ENCODE assay signal across 19 cellular contexts in the genomic region with DNA sequence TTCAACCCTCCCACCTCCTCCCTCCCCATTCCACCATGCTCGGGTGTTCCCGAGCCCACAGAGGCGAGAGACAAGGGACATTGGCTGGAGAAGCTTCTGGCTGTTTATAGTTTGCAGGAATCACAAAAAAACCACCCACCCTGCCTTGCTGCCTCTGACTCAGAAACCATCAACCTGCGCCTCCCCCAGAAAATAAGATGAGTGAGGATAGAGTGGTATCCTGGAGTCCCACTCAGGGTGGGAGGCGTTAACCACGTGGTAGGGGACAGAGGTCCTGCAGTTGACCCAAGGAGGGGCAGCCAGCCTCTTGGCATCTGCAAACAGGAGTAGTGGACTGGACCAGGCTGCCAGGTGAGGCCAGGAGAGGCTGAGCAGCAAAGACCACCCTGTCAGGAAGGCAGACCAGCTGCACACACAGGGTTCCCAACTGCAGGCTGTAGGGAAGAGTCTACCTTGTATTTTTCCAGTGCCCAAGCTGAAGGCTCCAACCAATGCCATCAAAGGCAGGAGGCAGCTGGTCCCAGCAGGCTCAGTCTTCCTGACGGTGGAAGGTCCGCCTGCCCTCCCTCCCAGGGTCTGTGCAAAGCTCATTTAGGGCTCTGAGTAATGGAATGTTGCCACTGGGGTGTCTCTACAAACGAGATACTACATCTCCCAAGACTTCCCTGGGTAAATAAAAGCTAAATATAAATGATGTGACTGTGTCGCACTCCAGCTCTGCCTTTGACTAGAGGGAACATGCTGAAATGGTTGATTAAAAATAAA.
"Had no signal": no experiment of that assay in that cellular context is flagged by ENCODE, and none has a peak within 500 bp of the region (broad histone marks: within the 10 kb centered on the region; RNA-seq: fewer than 3 reads in every experiment).

No MANE protein-coding gene starts in this region.

- DNase-seq: central memory CD4-positive, alpha-beta T cell; esophagus squamous epithelium; foreskin fibroblast; head of caudate nucleus; mammary epithelial cell; mucosa of descending colon; psoas muscle; retina; right lobe of liver; stimulated activated CD4-positive, alpha-beta T cell treated with anti-CD3 and anti-CD28 coated beads, Interleukin-2, amount 100 ng/mL, for 24 hours; stimulated activated CD4-positive, alpha-beta T cell treated with anti-CD3 and anti-CD28 coated beads, Interleukin-4, amount 100 ng/mL, for 4 hours; stimulated activated naive B cell treated with anti-CD40 and anti-IgM and Interleukin-4, amounts not matched to agents 10 μg/mL and 1 μg/mL and 100 μg/mL, for 72 hours; stimulated activated naive CD8-positive, alpha-beta T cell treated with anti-CD3 and anti-CD28 coated beads, Interleukin-15, amount 100 ng/mL, for 72 hours; transverse colon had no signal

- H3K4me3 ChIP-seq: esophagus squamous epithelium, hepatocyte, mucosa of descending colon, psoas muscle, right lobe of liver, thoracic aorta, transverse colon had no signal

- H3K4me2 ChIP-seq: hepatocyte had no signal

- H3K27ac Mint-ChIP-seq: dendritic cell treated with granulocyte-macrophage colony-stimulating factor and Interleukin-4, amounts not matched to agents 40 ng/mL and 50 ng/mL, for 4 days; naive thymus-derived CD8-positive, alpha-beta T cell; stimulated activated naive B cell treated with anti-CD40 and anti-IgM and Interleukin-4, amounts not matched to agents 10 μg/mL and 1 μg/mL and 100 μg/mL, for 72 hours had no signal

- ATAC-seq: left colon; mucosa of descending colon; naive thymus-derived CD8-positive, alpha-beta T cell; psoas muscle; right lobe of liver; stimulated activated naive B cell treated with anti-CD40 and anti-IgM and Interleukin-4, amounts not matched to agents 10 μg/mL and 1 μg/mL and 100 μg/mL, for 72 hours; stimulated activated naive CD8-positive, alpha-beta T cell treated with anti-CD3 and anti-CD28 coated beads, Interleukin-15, amount 100 ng/mL, for 72 hours had no signal

- H3K4me3 Mint-ChIP-seq: dendritic cell treated with granulocyte-macrophage colony-stimulating factor and Interleukin-4, amounts not matched to agents 40 ng/mL and 50 ng/mL, for 4 days; naive thymus-derived CD8-positive, alpha-beta T cell; stimulated activated naive B cell treated with anti-CD40 and anti-IgM and Interleukin-4, amounts not matched to agents 10 μg/mL and 1 μg/mL and 100 μg/mL, for 72 hours; stimulated activated naive CD8-positive, alpha-beta T cell treated with anti-CD3 and anti-CD28 coated beads, Interleukin-15, amount 100 ng/mL, for 72 hours had no signal

- H3K27ac ChIP-seq: esophagus squamous epithelium, hepatocyte, psoas muscle, right lobe of liver, thoracic aorta, transverse colon had no signal

- H3K4me1 Mint-ChIP-seq: naive thymus-derived CD8-positive, alpha-beta T cell; stimulated activated naive B cell treated with anti-CD40 and anti-IgM and Interleukin-4, amounts not matched to agents 10 μg/mL and 1 μg/mL and 100 μg/mL, for 72 hours; stimulated activated naive CD8-positive, alpha-beta T cell treated with anti-CD3 and anti-CD28 coated beads, Interleukin-15, amount 100 ng/mL, for 72 hours had no signal

- H3K9me3 ChIP-seq: mucosa of descending colon, psoas muscle, right lobe of liver, transverse colon had no signal

- H3K27me3 Mint-ChIP-seq: naive thymus-derived CD8-positive, alpha-beta T cell; stimulated activated naive CD8-positive, alpha-beta T cell treated with anti-CD3 and anti-CD28 coated beads, Interleukin-15, amount 100 ng/mL, for 72 hours had no signal

- H2AFZ ChIP-seq: hepatocyte had no signal

- H3K36me3 Mint-ChIP-seq: naive thymus-derived CD8-positive, alpha-beta T cell; stimulated activated naive B cell treated with anti-CD40 and anti-IgM and Interleukin-4, amounts not matched to agents 10 μg/mL and 1 μg/mL and 100 μg/mL, for 72 hours had no signal

- H3K27me3 ChIP-seq: hepatocyte, right lobe of liver had no signal

- H3K4me1 ChIP-seq: esophagus squamous epithelium, psoas muscle, right lobe of liver, transverse colon had no signal

- H3K79me2 ChIP-seq: hepatocyte had no signal

- H3K36me3 ChIP-seq: esophagus squamous epithelium, right lobe of liver, thoracic aorta, transverse colon had no signal

- H3K9me3 Mint-ChIP-seq: naive thymus-derived CD8-positive, alpha-beta T cell had no signal
